1 cellular context compared by ENCODE assay signal in the genomic region with DNA sequence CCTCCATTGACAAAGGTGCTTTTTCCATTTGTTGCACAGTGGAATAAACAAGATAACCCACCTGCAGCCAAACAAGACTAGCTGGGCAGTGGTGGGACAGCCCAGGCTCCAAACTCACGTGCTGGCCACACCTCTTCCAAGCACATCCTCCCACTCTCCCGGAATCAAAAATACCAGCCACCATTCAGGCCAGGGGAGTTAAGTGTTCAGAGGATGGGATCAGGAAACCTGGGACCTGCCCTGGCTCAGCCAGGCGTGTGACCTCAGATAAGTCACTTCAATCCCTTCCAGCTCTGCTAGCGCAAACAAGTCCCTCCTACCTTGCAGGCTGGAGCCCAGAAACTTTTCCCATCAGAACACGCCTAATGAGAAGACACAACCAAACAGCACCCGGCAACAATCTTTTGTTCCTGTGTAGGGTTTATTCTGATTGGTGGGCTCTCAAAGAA.
TF ChIP-seq lines count a peak whose summit lies in the region.

No MANE protein-coding gene starts in this region.

TF ChIP-seq in SK-N-SH treated with all-trans-retinoic acid at 6 μM for 48 hours, 23 proteins besides CTCF, POLR2A, EP300 and RAD21 (continued from another document):
- TF ChIP-seq, protein P1, sequence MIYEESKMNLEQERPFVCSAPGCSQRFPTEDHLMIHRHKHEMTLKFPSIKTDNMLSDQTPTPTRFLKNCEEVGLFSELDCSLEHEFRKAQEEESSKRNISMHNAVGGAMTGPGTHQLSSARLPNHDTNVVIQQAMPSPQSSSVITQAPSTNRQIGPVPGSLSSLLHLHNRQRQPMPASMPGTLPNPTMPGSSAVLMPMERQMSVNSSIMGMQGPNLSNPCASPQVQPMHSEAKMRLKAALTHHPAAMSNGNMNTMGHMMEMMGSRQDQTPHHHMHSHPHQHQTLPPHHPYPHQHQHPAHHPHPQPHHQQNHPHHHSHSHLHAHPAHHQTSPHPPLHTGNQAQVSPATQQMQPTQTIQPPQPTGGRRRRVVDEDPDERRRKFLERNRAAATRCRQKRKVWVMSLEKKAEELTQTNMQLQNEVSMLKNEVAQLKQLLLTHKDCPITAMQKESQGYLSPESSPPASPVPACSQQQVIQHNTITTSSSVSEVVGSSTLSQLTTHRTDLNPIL (CRISPR knock-in tag; IDR thresholded peaks at IDR 0.05; ENCODE audit: low read depth): no peak
- TF ChIP-seq ISL1 (CRISPR knock-in tag; IDR thresholded peaks at IDR 0.05) (no peak), PPARA (CRISPR knock-in tag; IDR thresholded peaks at IDR 0.05; ENCODE audit: borderline replicate concordance) (no peak), ZNF565 (CRISPR knock-in tag; conservative IDR thresholded peaks at IDR 0.05; ENCODE audit: low read depth) (no peak), BACH2 (CRISPR knock-in tag; IDR thresholded peaks at IDR 0.05; ENCODE audit: borderline replicate concordance) (no peak), ZC3H10 (CRISPR knock-in tag; IDR thresholded peaks at IDR 0.05) (no peak)
- TF ChIP-seq, protein P2, sequence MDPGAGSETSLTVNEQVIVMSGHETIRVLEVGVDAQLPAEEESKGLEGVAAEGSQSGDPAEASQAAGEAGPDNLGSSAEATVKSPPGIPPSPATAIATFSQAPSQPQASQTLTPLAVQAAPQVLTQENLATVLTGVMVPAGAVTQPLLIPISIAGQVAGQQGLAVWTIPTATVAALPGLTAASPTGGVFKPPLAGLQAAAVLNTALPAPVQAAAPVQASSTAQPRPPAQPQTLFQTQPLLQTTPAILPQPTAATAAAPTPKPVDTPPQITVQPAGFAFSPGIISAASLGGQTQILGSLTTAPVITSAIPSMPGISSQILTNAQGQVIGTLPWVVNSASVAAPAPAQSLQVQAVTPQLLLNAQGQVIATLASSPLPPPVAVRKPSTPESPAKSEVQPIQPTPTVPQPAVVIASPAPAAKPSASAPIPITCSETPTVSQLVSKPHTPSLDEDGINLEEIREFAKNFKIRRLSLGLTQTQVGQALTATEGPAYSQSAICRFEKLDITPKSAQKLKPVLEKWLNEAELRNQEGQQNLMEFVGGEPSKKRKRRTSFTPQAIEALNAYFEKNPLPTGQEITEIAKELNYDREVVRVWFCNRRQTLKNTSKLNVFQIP (CRISPR knock-in tag; IDR thresholded peaks at IDR 0.05; ENCODE audit: borderline replicate concordance, low read depth): no peak
- TF ChIP-seq, protein P3, sequence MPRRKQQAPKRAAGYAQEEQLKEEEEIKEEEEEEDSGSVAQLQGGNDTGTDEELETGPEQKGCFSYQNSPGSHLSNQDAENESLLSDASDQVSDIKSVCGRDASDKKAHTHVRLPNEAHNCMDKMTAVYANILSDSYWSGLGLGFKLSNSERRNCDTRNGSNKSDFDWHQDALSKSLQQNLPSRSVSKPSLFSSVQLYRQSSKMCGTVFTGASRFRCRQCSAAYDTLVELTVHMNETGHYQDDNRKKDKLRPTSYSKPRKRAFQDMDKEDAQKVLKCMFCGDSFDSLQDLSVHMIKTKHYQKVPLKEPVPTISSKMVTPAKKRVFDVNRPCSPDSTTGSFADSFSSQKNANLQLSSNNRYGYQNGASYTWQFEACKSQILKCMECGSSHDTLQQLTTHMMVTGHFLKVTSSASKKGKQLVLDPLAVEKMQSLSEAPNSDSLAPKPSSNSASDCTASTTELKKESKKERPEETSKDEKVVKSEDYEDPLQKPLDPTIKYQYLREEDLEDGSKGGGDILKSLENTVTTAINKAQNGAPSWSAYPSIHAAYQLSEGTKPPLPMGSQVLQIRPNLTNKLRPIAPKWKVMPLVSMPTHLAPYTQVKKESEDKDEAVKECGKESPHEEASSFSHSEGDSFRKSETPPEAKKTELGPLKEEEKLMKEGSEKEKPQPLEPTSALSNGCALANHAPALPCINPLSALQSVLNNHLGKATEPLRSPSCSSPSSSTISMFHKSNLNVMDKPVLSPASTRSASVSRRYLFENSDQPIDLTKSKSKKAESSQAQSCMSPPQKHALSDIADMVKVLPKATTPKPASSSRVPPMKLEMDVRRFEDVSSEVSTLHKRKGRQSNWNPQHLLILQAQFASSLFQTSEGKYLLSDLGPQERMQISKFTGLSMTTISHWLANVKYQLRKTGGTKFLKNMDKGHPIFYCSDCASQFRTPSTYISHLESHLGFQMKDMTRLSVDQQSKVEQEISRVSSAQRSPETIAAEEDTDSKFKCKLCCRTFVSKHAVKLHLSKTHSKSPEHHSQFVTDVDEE (CRISPR knock-in tag; IDR thresholded peaks at IDR 0.05): no peak
TF ChIP-seq in SK-N-SH treated with all-trans-retinoic acid at 6 μM for 48 hours: peak in this region for 0.
